18 cellular contexts compared by ENCODE assay signal in genomic region chr9:16803648-16804047, GRCh38.
"Had no signal": no experiment of that assay in that cellular context is flagged by ENCODE, and none has a peak within 500 bp of the region (broad histone marks: within the 10 kb centered on the region; RNA-seq: fewer than 3 reads in every experiment).

No MANE protein-coding gene starts in this region.

- H3K27ac ChIP-seq: heart left ventricle, hepatocyte, lower lobe of right lung, neutrophil, pancreas, right lobe of liver, thoracic aorta, tibial nerve, upper lobe of left lung had no signal

- H2AFZ ChIP-seq: hepatocyte had no signal

- H3K4me3 ChIP-seq: heart left ventricle, hepatocyte, lower lobe of right lung, pancreas, right lobe of liver, thoracic aorta, tibial nerve, upper lobe of left lung had no signal

- H3K36me3 ChIP-seq: heart left ventricle, lower lobe of right lung, neutrophil, pancreas, right lobe of liver, thoracic aorta, tibial nerve, upper lobe of left lung had no signal

- H3K4me1 ChIP-seq: heart left ventricle, lower lobe of right lung, pancreas, right lobe of liver, upper lobe of left lung had no signal

- DNase-seq: cortex of kidney; heart left ventricle; immature natural killer cell; left ventricle myocardium superior; lower lobe of right lung; naive thymus-derived CD8-positive, alpha-beta T cell; nephron progenitor cell; pancreas; right lobe of liver; small intestine; stimulated activated CD4-positive, alpha-beta T cell treated with anti-CD3 and anti-CD28 coated beads, Interleukin-15, amount 100 ng/mL, for 24 hours; stimulated activated CD4-positive, alpha-beta T cell treated with anti-CD3 and anti-CD28 coated beads, Interleukin-2, amount 100 ng/mL, for 48 hours; stimulated activated naive B cell treated with anti-CD40 and anti-IgM and Interleukin-4, amounts not matched to agents 10 μg/mL and 1 μg/mL and 100 μg/mL, for 72 hours; upper lobe of left lung had no signal

- ATAC-seq: heart left ventricle; left ventricle myocardium superior; lower lobe of right lung; naive thymus-derived CD8-positive, alpha-beta T cell; pancreas; right lobe of liver; stimulated activated naive B cell treated with anti-CD40 and anti-IgM and Interleukin-4, amounts not matched to agents 10 μg/mL and 1 μg/mL and 100 μg/mL, for 72 hours had no signal

- H3K4me2 ChIP-seq: hepatocyte had no signal

- H3K27me3 ChIP-seq: heart left ventricle, hepatocyte, neutrophil, pancreas, right lobe of liver, tibial nerve, upper lobe of left lung had no signal

- H3K9me3 ChIP-seq: heart left ventricle, lower lobe of right lung, neutrophil, pancreas, right lobe of liver, thoracic aorta, tibial nerve, upper lobe of left lung had no signal
